1 cellular context compared by ENCODE assay signal in the genomic region with DNA sequence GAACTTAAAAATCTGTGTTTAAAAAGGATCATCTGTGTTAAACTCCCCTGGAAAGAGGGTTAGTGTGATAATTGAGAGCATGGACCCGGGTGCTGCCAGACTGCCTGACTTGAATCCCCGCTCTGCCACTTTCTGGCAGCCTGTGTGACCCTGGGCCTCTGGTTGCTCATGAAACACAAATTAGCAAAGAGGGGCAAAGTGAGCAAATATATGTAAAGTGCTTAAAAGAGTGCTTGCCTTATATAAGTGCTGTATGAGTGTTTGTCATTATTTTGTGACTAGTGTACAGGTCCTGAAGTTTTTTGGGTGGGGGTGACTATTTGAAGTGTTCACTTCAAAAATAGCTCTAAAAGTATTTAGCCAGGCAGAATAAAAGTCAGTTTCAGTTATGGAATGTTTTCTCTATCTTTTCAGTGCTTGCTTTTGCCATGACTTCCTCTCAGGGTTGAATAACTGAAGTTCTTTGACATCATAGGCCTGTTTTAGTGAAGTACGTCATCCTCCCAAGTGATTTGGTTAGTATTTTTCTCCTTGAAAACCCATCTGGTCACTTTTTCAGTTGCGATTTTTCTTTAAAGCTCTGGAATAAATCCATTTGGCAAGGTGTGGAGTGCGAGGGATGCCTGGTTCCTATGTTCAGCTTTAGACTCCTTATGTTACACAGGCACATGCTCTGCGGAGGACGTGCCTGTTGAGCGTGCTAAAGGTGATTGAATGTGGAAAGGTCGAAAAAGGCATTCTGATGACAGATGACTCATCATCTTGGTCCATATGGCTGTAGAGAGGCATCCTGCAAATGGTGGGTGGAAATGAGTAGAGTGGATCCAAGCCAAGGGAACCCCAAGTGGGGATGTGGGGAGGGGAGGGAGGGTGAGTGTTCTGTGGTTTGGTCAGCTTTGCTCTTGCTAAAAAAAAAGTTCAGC.
TF ChIP-seq lines count a peak whose summit lies in the region.

No MANE protein-coding gene starts in this region.

TF ChIP-seq in WTC11, 78 proteins besides CTCF, POLR2A, EP300 and RAD21 (continued from another document):
- TF ChIP-seq, protein P1, sequence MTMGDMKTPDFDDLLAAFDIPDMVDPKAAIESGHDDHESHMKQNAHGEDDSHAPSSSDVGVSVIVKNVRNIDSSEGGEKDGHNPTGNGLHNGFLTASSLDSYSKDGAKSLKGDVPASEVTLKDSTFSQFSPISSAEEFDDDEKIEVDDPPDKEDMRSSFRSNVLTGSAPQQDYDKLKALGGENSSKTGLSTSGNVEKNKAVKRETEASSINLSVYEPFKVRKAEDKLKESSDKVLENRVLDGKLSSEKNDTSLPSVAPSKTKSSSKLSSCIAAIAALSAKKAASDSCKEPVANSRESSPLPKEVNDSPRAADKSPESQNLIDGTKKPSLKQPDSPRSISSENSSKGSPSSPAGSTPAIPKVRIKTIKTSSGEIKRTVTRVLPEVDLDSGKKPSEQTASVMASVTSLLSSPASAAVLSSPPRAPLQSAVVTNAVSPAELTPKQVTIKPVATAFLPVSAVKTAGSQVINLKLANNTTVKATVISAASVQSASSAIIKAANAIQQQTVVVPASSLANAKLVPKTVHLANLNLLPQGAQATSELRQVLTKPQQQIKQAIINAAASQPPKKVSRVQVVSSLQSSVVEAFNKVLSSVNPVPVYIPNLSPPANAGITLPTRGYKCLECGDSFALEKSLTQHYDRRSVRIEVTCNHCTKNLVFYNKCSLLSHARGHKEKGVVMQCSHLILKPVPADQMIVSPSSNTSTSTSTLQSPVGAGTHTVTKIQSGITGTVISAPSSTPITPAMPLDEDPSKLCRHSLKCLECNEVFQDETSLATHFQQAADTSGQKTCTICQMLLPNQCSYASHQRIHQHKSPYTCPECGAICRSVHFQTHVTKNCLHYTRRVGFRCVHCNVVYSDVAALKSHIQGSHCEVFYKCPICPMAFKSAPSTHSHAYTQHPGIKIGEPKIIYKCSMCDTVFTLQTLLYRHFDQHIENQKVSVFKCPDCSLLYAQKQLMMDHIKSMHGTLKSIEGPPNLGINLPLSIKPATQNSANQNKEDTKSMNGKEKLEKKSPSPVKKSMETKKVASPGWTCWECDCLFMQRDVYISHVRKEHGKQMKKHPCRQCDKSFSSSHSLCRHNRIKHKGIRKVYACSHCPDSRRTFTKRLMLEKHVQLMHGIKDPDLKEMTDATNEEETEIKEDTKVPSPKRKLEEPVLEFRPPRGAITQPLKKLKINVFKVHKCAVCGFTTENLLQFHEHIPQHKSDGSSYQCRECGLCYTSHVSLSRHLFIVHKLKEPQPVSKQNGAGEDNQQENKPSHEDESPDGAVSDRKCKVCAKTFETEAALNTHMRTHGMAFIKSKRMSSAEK (CRISPR knock-in tag; IDR thresholded peaks at IDR 0.05; ENCODE audit: borderline replicate concordance) = no peak
- TF ChIP-seq HMGXB4 (CRISPR knock-in tag; IDR thresholded peaks at IDR 0.05) (no peak), PRDM15 (CRISPR knock-in tag; IDR thresholded peaks at IDR 0.05) (no peak), ATF3 (CRISPR knock-in tag; conservative IDR thresholded peaks at IDR 0.05) (no peak), NFE2L1 (CRISPR knock-in tag; IDR thresholded peaks at IDR 0.05) (no peak), JUN (CRISPR knock-in tag; IDR thresholded peaks at IDR 0.05) (no peak), ZNF423 (CRISPR knock-in tag; IDR thresholded peaks at IDR 0.05) (no peak), NR1H2 (CRISPR knock-in tag; IDR thresholded peaks at IDR 0.05) (no peak), FOXK1 (CRISPR knock-in tag; IDR thresholded peaks at IDR 0.05) (no peak), RORB (CRISPR knock-in tag; IDR thresholded peaks at IDR 0.05) (no peak)
- TF ChIP-seq, protein P2, sequence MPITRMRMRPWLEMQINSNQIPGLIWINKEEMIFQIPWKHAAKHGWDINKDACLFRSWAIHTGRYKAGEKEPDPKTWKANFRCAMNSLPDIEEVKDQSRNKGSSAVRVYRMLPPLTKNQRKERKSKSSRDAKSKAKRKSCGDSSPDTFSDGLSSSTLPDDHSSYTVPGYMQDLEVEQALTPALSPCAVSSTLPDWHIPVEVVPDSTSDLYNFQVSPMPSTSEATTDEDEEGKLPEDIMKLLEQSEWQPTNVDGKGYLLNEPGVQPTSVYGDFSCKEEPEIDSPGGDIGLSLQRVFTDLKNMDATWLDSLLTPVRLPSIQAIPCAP (CRISPR knock-in tag; IDR thresholded peaks at IDR 0.05) = no peak
- TF ChIP-seq, protein P3, sequence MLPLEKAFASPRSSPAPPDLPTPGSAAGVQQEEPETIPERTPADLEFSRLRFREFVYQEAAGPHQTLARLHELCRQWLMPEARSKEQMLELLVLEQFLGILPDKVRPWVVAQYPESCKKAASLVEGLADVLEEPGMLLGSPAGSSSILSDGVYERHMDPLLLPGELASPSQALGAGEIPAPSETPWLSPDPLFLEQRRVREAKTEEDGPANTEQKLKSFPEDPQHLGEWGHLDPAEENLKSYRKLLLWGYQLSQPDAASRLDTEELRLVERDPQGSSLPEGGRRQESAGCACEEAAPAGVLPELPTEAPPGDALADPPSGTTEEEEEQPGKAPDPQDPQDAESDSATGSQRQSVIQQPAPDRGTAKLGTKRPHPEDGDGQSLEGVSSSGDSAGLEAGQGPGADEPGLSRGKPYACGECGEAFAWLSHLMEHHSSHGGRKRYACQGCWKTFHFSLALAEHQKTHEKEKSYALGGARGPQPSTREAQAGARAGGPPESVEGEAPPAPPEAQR (CRISPR knock-in tag; IDR thresholded peaks at IDR 0.05) = no peak
